Comparison of ENCODE assay signal across 8 cellular contexts in the genomic region with DNA sequence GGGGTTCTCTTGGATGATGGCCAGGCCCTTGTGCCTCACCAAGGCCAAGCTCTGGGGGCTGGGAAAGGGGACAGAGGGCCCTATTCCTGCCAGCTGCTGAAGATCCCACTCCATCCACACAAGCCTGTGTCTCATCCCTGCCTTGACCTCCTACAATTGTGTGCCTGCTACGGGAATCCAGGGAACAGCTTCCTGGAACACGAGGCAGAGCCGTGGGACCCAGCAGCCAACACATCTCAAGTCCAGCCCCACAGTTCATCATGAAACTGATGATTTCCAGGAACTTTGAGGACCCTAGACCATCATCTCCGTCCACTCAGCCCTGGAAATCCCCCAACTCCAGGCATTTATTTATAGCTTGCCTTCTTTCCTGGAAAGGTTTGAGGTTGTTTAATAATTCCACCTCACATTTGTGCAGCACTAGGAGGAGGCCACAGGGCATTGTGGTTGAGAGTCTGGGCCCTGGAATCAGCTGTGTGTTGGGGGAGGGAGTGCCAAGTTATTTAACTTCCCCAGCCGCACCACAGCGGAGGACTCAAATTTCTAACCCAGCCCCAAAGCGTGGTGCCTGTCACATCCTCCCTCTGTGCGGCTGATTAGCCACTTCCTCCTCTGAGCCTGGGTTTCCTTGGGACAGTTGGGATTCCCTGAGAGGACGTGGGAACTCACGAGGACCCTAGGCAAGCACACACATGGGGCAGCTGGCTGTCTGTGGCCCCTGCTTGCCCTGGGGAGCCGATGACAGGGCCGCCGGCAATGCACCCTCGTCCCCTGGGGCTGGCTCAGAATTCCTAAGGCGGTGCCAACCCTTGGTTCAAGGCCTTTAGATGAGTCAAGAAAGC. TPM values are rescaled to one million over a fixed set of nuclear protein-coding genes. Genes with fewer than 3 reads are reported as not detected.
A peak's percentile ranks its signal among the peaks of the same experiment; 100 is the strongest.
DNase-seq lines count a peak whose midpoint lies in the region; ATAC-seq and TF ChIP-seq lines count a peak whose summit lies in the region.

No MANE protein-coding gene starts in this region.

- ATAC-seq in GM18868 (IDR thresholded peaks at IDR 0.05; ENCODE audit: unreplicated experiment) (peak; percentile 48), gastrocnemius medialis (peak; percentile 83 to 86), HG03139 (IDR thresholded peaks at IDR 0.05; ENCODE audit: unreplicated experiment) (no peak), GM19035 (IDR thresholded peaks at IDR 0.05; ENCODE audit: unreplicated experiment) (no peak)

- TF ChIP-seq POLR2A in NB4 (IDR thresholded peaks at IDR 0.05; ENCODE audit: extremely low read depth, insufficient read length) (no peak), gastrocnemius medialis (IDR thresholded peaks at IDR 0.05) (peak in 1 of 2 donors; percentile 24)

- H3K4me2 ChIP-seq in hepatocyte = peak overlapping the region; percentile 29

- H3K9me2 ChIP-seq in hepatocyte (replicated peaks; ENCODE audit: insufficient read depth) = no peaks in the 10 kb centered on the region

- no peak overlapping the region for H2AFZ ChIP-seq in hepatocyte

- H3K79me2 ChIP-seq in hepatocyte = no peaks in the 10 kb centered on the region

- H3K9me3 ChIP-seq in hepatocyte (ENCODE audit: low read depth) = no peaks in the 10 kb centered on the region
- H3K9me3 ChIP-seq in gastrocnemius medialis = no peaks in the 10 kb centered on the region

- H3K27me3 ChIP-seq in hepatocyte (no peaks in the 10 kb centered on the region), gastrocnemius medialis (no peaks in the 10 kb centered on the region)

- intact Hi-C loops in gastrocnemius medialis (cut with DNase I; ENCODE audit: low total_unique reads) = loop anchor here (2.0 kb wide), 1 partner anchor 41 kb away; no protein-coding TSS in a partner anchor

- H4K20me1 ChIP-seq in hepatocyte (ENCODE audit: insufficient read depth, poor library complexity, severe bottlenecking) = no peaks in the 10 kb centered on the region

- TF ChIP-seq CTCF in NB4 (IDR thresholded peaks at IDR 0.05; ENCODE audit: low read depth, low read length) (no peak), astrocyte of the cerebellum (IDR thresholded peaks at IDR 0.05; ENCODE audit: low read depth, low read length, missing control alignments) (no peak), hepatocyte (IDR thresholded peaks at IDR 0.05; ENCODE audit: poor library complexity) (no peak), gastrocnemius medialis (IDR thresholded peaks at IDR 0.05 in 4 of 5, conservative IDR thresholded peaks at IDR 0.05 in 1 of 5) (no peak)

- H3K4me3 ChIP-seq in NB4 (ENCODE audit: low read depth, low read length) = no peak overlapping the region
- H3K4me3 ChIP-seq in astrocyte of the cerebellum (ENCODE audit: low read depth, low read length) = no peak overlapping the region
- H3K4me3 ChIP-seq in hepatocyte = no peak overlapping the region
- H3K4me3 ChIP-seq in gastrocnemius medialis = peak overlapping the region in 2 of 4 donors; percentile 17 to 33

- in situ Hi-C loops in astrocyte of the cerebellum (cut with HindIII; ENCODE audit: low sequenced_read_pairs) = loop anchor here (25.0 kb wide), 1 partner anchor 429 kb away; no protein-coding TSS in a partner anchor
- in situ Hi-C loops in gastrocnemius medialis (cut with MboI; ENCODE audit: low sequenced_read_pairs in 4 of 4) = no loop called here

- H3K4me1 ChIP-seq in hepatocyte (ENCODE audit: insufficient read depth) (peaks cover 10% of the 10 kb centered on the region), gastrocnemius medialis (peaks cover 46 to 47% of the 10 kb centered on the region in 2 donors)

- DNase-seq in NB4 (ENCODE audit: low read depth) (peak; percentile 91), astrocyte of the cerebellum (ENCODE audit: low read depth) (peak; percentile 90), hepatocyte (ENCODE audit: low spot score) (peak; percentile 58), gastrocnemius medialis (peak; percentile 84)
- DNase-seq in activated effector memory CD4-positive, alpha-beta T cell treated with Interleukin-2 at 50 U/mL for 16 hours = no peak

- H3K36me3 ChIP-seq in hepatocyte (replicated peaks; ENCODE audit: insufficient read depth, low read depth) = no peaks in the 10 kb centered on the region
- no peaks in the 10 kb centered on the region for H3K36me3 ChIP-seq in gastrocnemius medialis

- peak overlapping the region; percentile 68 for H3K27ac ChIP-seq in hepatocyte
- H3K27ac ChIP-seq in gastrocnemius medialis = peak overlapping the region; percentile 81 to 90 (median 86)

- WGBS in hepatocyte (ENCODE audit: low lambda C conversion rate, missing lambda C conversion rate) = 40% methylated on average over 15 of the region's 15 CpGs

RNA-seq across cellular contexts. Expression of a gene that starts 58.2 kb away (rescaled TPM):
- total RNA-seq in hepatocyte (0.07 and 0.72 TPM in 2 replicates), gastrocnemius medialis (10 to 100 TPM in 1 of 4 donors, 1 to 10 TPM in 3; 1.4 to 11.7 (median 3.5) TPM)
- 0.77 and 0.95 TPM in 2 replicates for polyA plus RNA-seq in hepatocyte

Comparison
In these comparisons a context has a peak if more than half of its experiments do, and no peak if none do; other contexts are left out.
1. ATAC-seq: peak in GM18868 (single experiment) and gastrocnemius medialis (2 of 2); none in HG03139 (single experiment) and GM19035 (single experiment).